In genomic region chr7:143620646-143621045, GRCh38 we compare ENCODE assay signal across 7 cellular contexts. TPM values are rescaled to one million over a fixed set of nuclear protein-coding genes. Genes with fewer than 3 reads are reported as not detected.
DNase-seq lines count a peak whose midpoint lies in the region; ATAC-seq, FAIRE-seq and TF ChIP-seq lines count a peak whose summit lies in the region.
"Not testable (repeated sequence)": the region's sequence is repeated elsewhere in the genome, so short reads cannot be mapped to it uniquely, and the experiment has no call there.

TCAF2 (plus strand) TSS chr7:143620974.

- peak within 1 kb of the TSS; percentile 66 for H3K27ac Mint-ChIP-seq in activated CD4-positive, alpha-beta T cell treated with anti-CD3 and anti-CD28 coated beads, Interleukin-2, amount 10 ng/mL, durations not matched to agents 24 days and 14 days
- peak within 1 kb of the TSS; percentile 71 for H3K27ac Mint-ChIP-seq in activated naive CD4-positive, alpha-beta T cell treated with anti-CD3 and anti-CD28 coated beads, Interleukin-2, amount 10 ng/mL, durations not matched to agents 7 days and 5 days

- peak; percentile 76 for ATAC-seq in GM18868 (IDR thresholded peaks at IDR 0.05; ENCODE audit: unreplicated experiment)
- ATAC-seq in HG03354 (IDR thresholded peaks at IDR 0.05; ENCODE audit: poor library complexity, severe bottlenecking, unreplicated experiment): peak; percentile 85
- ATAC-seq in left ventricle myocardium superior: peak; percentile 99

- not testable (repeated sequence) for H3K36me3 Mint-ChIP-seq in activated CD4-positive, alpha-beta T cell treated with anti-CD3 and anti-CD28 coated beads, Interleukin-2, amount 10 ng/mL, durations not matched to agents 24 days and 14 days (ENCODE audit: low read depth); activated naive CD4-positive, alpha-beta T cell treated with anti-CD3 and anti-CD28 coated beads, Interleukin-2, amount 10 ng/mL, durations not matched to agents 7 days and 5 days

- H3K9me3 Mint-ChIP-seq in activated CD4-positive, alpha-beta T cell treated with anti-CD3 and anti-CD28 coated beads, Interleukin-2, amount 10 ng/mL, durations not matched to agents 24 days and 14 days; activated naive CD4-positive, alpha-beta T cell treated with anti-CD3 and anti-CD28 coated beads, Interleukin-2, amount 10 ng/mL, durations not matched to agents 7 days and 5 days: not testable (repeated sequence)

- intact Hi-C loops in activated CD4-positive, alpha-beta T cell treated with anti-CD3 and anti-CD28 coated beads, Interleukin-2, amount 10 ng/mL, durations not matched to agents 24 days and 14 days (cut with micrococcal nuclease); left ventricle myocardium superior (cut with micrococcal nuclease): not testable (repeated sequence)

- not testable (repeated sequence) for H3K27me3 Mint-ChIP-seq in activated CD4-positive, alpha-beta T cell treated with anti-CD3 and anti-CD28 coated beads, Interleukin-2, amount 10 ng/mL, durations not matched to agents 24 days and 14 days; activated naive CD4-positive, alpha-beta T cell treated with anti-CD3 and anti-CD28 coated beads, Interleukin-2, amount 10 ng/mL, durations not matched to agents 7 days and 5 days

- DNase-seq in H54 (ENCODE audit: insufficient read length, low spot score); left ventricle myocardium superior: not testable (repeated sequence)
- peak; percentile 91 for DNase-seq in activated CD4-positive, alpha-beta T cell treated with anti-CD3 and anti-CD28 coated beads, Interleukin-2, amount 10 ng/mL, durations not matched to agents 24 days and 14 days
- DNase-seq in activated naive CD4-positive, alpha-beta T cell treated with anti-CD3 and anti-CD28 coated beads, Interleukin-2, amount 10 ng/mL, durations not matched to agents 7 days and 5 days: peak; percentile 77
- DNase-seq in stimulated activated CD4-positive, alpha-beta T cell treated with anti-CD3 and anti-CD28 coated beads, Interleukin-4, amount 100 ng/mL, for 1 hour: peak; percentile 70

- CTCF ChIA-PET in activated naive CD4-positive, alpha-beta T cell treated with anti-CD3 and anti-CD28 coated beads, Interleukin-2, amount 10 ng/mL, durations not matched to agents 7 days and 5 days (lab: Charles Lee): not testable (repeated sequence)

- H3K4me1 Mint-ChIP-seq in activated CD4-positive, alpha-beta T cell treated with anti-CD3 and anti-CD28 coated beads, Interleukin-2, amount 10 ng/mL, durations not matched to agents 24 days and 14 days; activated naive CD4-positive, alpha-beta T cell treated with anti-CD3 and anti-CD28 coated beads, Interleukin-2, amount 10 ng/mL, durations not matched to agents 7 days and 5 days: not testable (repeated sequence)

- not testable (repeated sequence) for H3K4me3 Mint-ChIP-seq in activated CD4-positive, alpha-beta T cell treated with anti-CD3 and anti-CD28 coated beads, Interleukin-2, amount 10 ng/mL, durations not matched to agents 24 days and 14 days
- H3K4me3 Mint-ChIP-seq in activated naive CD4-positive, alpha-beta T cell treated with anti-CD3 and anti-CD28 coated beads, Interleukin-2, amount 10 ng/mL, durations not matched to agents 7 days and 5 days: peak within 1 kb of the TSS; percentile 38

- peak; percentile 88 for FAIRE-seq in H54 (lab: Jason Lieb, UNC)

- not testable (repeated sequence) for TF ChIP-seq POLR2A in H54 (IDR thresholded peaks at IDR 0.05; ENCODE audit: low read depth, low read length)

RNA-seq across cellular contexts. Expression of gene TCAF2, which starts in this region (rescaled TPM):
- 32.8 and 34.7 TPM in 2 replicates for total RNA-seq in activated CD4-positive, alpha-beta T cell treated with anti-CD3 and anti-CD28 coated beads, Interleukin-2, amount 10 ng/mL, durations not matched to agents 24 days and 14 days
- total RNA-seq in left ventricle myocardium superior: 0.52 TPM

Comparison
In these comparisons a context has a peak if more than half of its experiments do, and no peak if none do; other contexts are left out.
1. RNA of gene TCAF2 (total RNA-seq): 32.8 to 34.7 TPM in activated CD4-positive, alpha-beta T cell treated with anti-CD3 and anti-CD28 coated beads, Interleukin-2, amount 10 ng/mL, durations not matched to agents 24 days and 14 days; 0.52 TPM in left ventricle myocardium superior (single experiment); every median in the first group is over 10 times any median in the second.
2. Peak in ATAC-seq in left ventricle myocardium superior; RNA of the gene not detected or under 1 TPM.
3. Peak in every context shown above with its lines, with median percentiles within 50 percentile points of each other: ATAC-seq.